Comparison of ENCODE assay signal across 30 cellular contexts in genomic region chr2:16204791-16205620, GRCh38.
"Had no signal": no experiment of that assay in that cellular context is flagged by ENCODE, and none has a peak within 500 bp of the region (broad histone marks: within the 10 kb centered on the region; RNA-seq: fewer than 3 reads in every experiment).

No MANE protein-coding gene starts in this region.

- H3K27ac Mint-ChIP-seq: activated B cell treated with CpG ODN at 0.5 μM for 24 hours; activated CD8-positive, alpha-beta T cell treated with anti-CD3 and anti-CD28 coated beads for 36 hours; activated naive CD4-positive, alpha-beta T cell treated with anti-CD3 and anti-CD28 coated beads, Interleukin-2, amount 50 U/mL, for 24 hours; activated naive CD8-positive, alpha-beta T cell treated with anti-CD3 and anti-CD28 coated beads, Interleukin-2, amount 50 U/mL, for 24 hours; activated T-helper 17 cell treated with anti-CD3 and anti-CD28 coated beads, Interleukin-2, amount 50 U/mL, for 72 hours; effector memory CD8-positive, alpha-beta T cell; natural killer cell treated with Interleukin-12 subunit alpha and Interleukin-12 subunit beta and Interleukin-15 and Interleukin-18, amount 100 ng/mL, for 72 hours; T-helper 2 cell treated with Interferon-gamma antibody and Interleukin-4, amounts not matched to agents 5 μg/mL and 100 μg/mL, for 36 hours had no signal

- H3K9ac ChIP-seq: parathyroid adenoma had no signal

- H3K9me3 Mint-ChIP-seq: activated CD8-positive, alpha-beta T cell treated with anti-CD3 and anti-CD28 coated beads for 36 hours; activated naive CD4-positive, alpha-beta T cell treated with anti-CD3 and anti-CD28 coated beads, Interleukin-2, amount 50 U/mL, for 24 hours; activated naive CD8-positive, alpha-beta T cell treated with anti-CD3 and anti-CD28 coated beads, Interleukin-2, amount 50 U/mL, for 24 hours; natural killer cell treated with Interleukin-12 subunit alpha and Interleukin-12 subunit beta and Interleukin-15 and Interleukin-18, amount 100 ng/mL, for 72 hours; T-helper 2 cell treated with Interferon-gamma antibody and Interleukin-4, amounts not matched to agents 5 μg/mL and 100 μg/mL, for 36 hours had no signal

- H2AFZ ChIP-seq: parathyroid adenoma had no signal

- H3K36me3 ChIP-seq: heart left ventricle, left lung, lower lobe of right lung, right atrium auricular region, spleen, tibial nerve had no signal

- H3K79me2 ChIP-seq: parathyroid adenoma had no signal

- H3K9me3 ChIP-seq: heart left ventricle, lower lobe of right lung, psoas muscle, right atrium auricular region had no signal

- H3K27me3 ChIP-seq: heart left ventricle, left lung, right atrium auricular region, spleen, tibial nerve had no signal

- ATAC-seq: activated CD8-positive, alpha-beta T cell treated with anti-CD3 and anti-CD28 coated beads for 36 hours; activated naive CD8-positive, alpha-beta T cell treated with anti-CD3 and anti-CD28 coated beads, Interleukin-2, amount 50 U/mL, for 24 hours; activated T-cell treated with anti-CD3 and anti-CD28 coated beads, Interleukin-2, amount 50 U/mL, for 4 hours; activated T-helper 17 cell treated with anti-CD3 and anti-CD28 coated beads, Interleukin-2, amount 50 U/mL, for 72 hours; effector memory CD8-positive, alpha-beta T cell; heart left ventricle; left lung; lower lobe of right lung; psoas muscle had no signal

- FAIRE-seq: endothelial cell of umbilical vein, urothelium cell line had no signal

- H3K4me1 Mint-ChIP-seq: activated B cell treated with CpG ODN at 0.5 μM for 24 hours; activated naive CD4-positive, alpha-beta T cell treated with anti-CD3 and anti-CD28 coated beads, Interleukin-2, amount 50 U/mL, for 24 hours; activated naive CD8-positive, alpha-beta T cell treated with anti-CD3 and anti-CD28 coated beads, Interleukin-2, amount 50 U/mL, for 24 hours; activated T-helper 17 cell treated with anti-CD3 and anti-CD28 coated beads, Interleukin-2, amount 50 U/mL, for 72 hours had no signal

- H3K27me3 Mint-ChIP-seq: activated B cell treated with CpG ODN at 0.5 μM for 24 hours; effector memory CD8-positive, alpha-beta T cell had no signal

- DNase-seq: activated B cell treated with CpG ODN at 0.5 μM for 24 hours; activated CD4-positive, alpha-beta T cell treated with anti-CD3 and anti-CD28 coated beads, Interleukin-2, amount 50 U/mL, for 1 hour; activated CD8-positive, alpha-beta T cell treated with anti-CD3 and anti-CD28 coated beads for 36 hours; activated gamma-delta T cell treated with Interleukin-2 at 50 U/mL for 16 hours; activated naive CD8-positive, alpha-beta T cell treated with anti-CD3 and anti-CD28 coated beads, Interleukin-2, amount 50 U/mL, for 24 hours; activated T-cell treated with anti-CD3 and anti-CD28 coated beads, Interleukin-2, amount 50 U/mL, for 4 hours; amygdala; central memory CD4-positive, alpha-beta T cell; dermis blood vessel endothelial cell; effector memory CD8-positive, alpha-beta T cell; heart left ventricle; hypothalamus; kidney glomerular epithelial cell; left lung; lower lobe of right lung; mesenchymal stem cell; occipital lobe; psoas muscle; spleen; stimulated activated naive CD4-positive, alpha-beta T cell; T-helper 1 cell had no signal

- H3K27ac ChIP-seq: heart left ventricle, left lung, lower lobe of right lung, parathyroid adenoma, psoas muscle, right atrium auricular region, spleen, tibial nerve had no signal

- H3K4me3 Mint-ChIP-seq: activated B cell treated with CpG ODN at 0.5 μM for 24 hours; activated CD8-positive, alpha-beta T cell treated with anti-CD3 and anti-CD28 coated beads for 36 hours; activated naive CD4-positive, alpha-beta T cell treated with anti-CD3 and anti-CD28 coated beads, Interleukin-2, amount 50 U/mL, for 24 hours; activated naive CD8-positive, alpha-beta T cell treated with anti-CD3 and anti-CD28 coated beads, Interleukin-2, amount 50 U/mL, for 24 hours; activated T-cell treated with anti-CD3 and anti-CD28 coated beads, Interleukin-2, amount 50 U/mL, for 4 hours; activated T-helper 17 cell treated with anti-CD3 and anti-CD28 coated beads, Interleukin-2, amount 50 U/mL, for 72 hours; effector memory CD8-positive, alpha-beta T cell; natural killer cell treated with Interleukin-12 subunit alpha and Interleukin-12 subunit beta and Interleukin-15 and Interleukin-18, amount 100 ng/mL, for 72 hours; T-helper 2 cell treated with Interferon-gamma antibody and Interleukin-4, amounts not matched to agents 5 μg/mL and 100 μg/mL, for 36 hours had no signal

- H3K36me3 Mint-ChIP-seq: activated naive CD4-positive, alpha-beta T cell treated with anti-CD3 and anti-CD28 coated beads, Interleukin-2, amount 50 U/mL, for 24 hours; natural killer cell treated with Interleukin-12 subunit alpha and Interleukin-12 subunit beta and Interleukin-15 and Interleukin-18, amount 100 ng/mL, for 72 hours had no signal

- H3K4me1 ChIP-seq: heart left ventricle, left lung, lower lobe of right lung, parathyroid adenoma, right atrium auricular region, spleen, tibial nerve had no signal

- H3K4me3 ChIP-seq: heart left ventricle, left lung, lower lobe of right lung, psoas muscle, right atrium auricular region, spleen, tibial nerve had no signal
